In genomic region chr13:25466880-25467279, GRCh38 we compare ENCODE assay signal across 20 cellular contexts.
"Had no signal": no experiment of that assay in that cellular context is flagged by ENCODE, and none has a peak within 500 bp of the region (broad histone marks: within the 10 kb centered on the region; RNA-seq: fewer than 3 reads in every experiment).

No MANE protein-coding gene starts in this region.

- H3K36me3 ChIP-seq: thyroid gland, vagina had no signal

- H3K9me3 ChIP-seq: psoas muscle, thyroid gland, vagina had no signal

- ATAC-seq: activated CD8-positive, alpha-beta memory T cell treated with anti-CD3 and anti-CD28 coated beads, Interleukin-2, amount 10 ng/mL, durations not matched to agents 7 days and 5 days; activated naive CD8-positive, alpha-beta T cell treated with anti-CD3 and anti-CD28 coated beads, Interleukin-2, amount 50 U/mL, for 24 hours; natural killer cell treated with Interleukin-12 subunit alpha and Interleukin-12 subunit beta and Interleukin-15 and Interleukin-18, amount 100 ng/mL, for 72 hours; psoas muscle had no signal

- H3K27me3 ChIP-seq: thyroid gland, vagina had no signal

- H3K4me1 ChIP-seq: psoas muscle, thyroid gland, vagina had no signal

- H3K4me3 Mint-ChIP-seq: activated CD4-positive, alpha-beta memory T cell treated with anti-CD3 and anti-CD28 coated beads for 36 hours; activated CD8-positive, alpha-beta memory T cell treated with anti-CD3 and anti-CD28 coated beads, Interleukin-2, amount 10 ng/mL, durations not matched to agents 7 days and 5 days; activated naive CD8-positive, alpha-beta T cell treated with anti-CD3 and anti-CD28 coated beads, Interleukin-2, amount 50 U/mL, for 24 hours; dendritic cell treated with granulocyte-macrophage colony-stimulating factor and Interleukin-4, amounts not matched to agents 40 ng/mL and 50 ng/mL, for 4 days; natural killer cell treated with Interleukin-12 subunit alpha and Interleukin-12 subunit beta and Interleukin-15 and Interleukin-18, amount 100 ng/mL, for 72 hours; stimulated activated naive B cell treated with anti-CD40 and anti-IgM and Interleukin-4, amounts not matched to agents 10 μg/mL and 1 μg/mL and 100 μg/mL, for 72 hours had no signal

- H3K4me3 ChIP-seq: psoas muscle, thyroid gland, vagina had no signal

- H3K27ac ChIP-seq: psoas muscle, thyroid gland, vagina had no signal

- H3K27ac Mint-ChIP-seq: activated CD4-positive, alpha-beta memory T cell treated with anti-CD3 and anti-CD28 coated beads for 36 hours; activated CD8-positive, alpha-beta memory T cell treated with anti-CD3 and anti-CD28 coated beads, Interleukin-2, amount 10 ng/mL, durations not matched to agents 7 days and 5 days; activated naive CD4-positive, alpha-beta T cell treated with anti-CD3 and anti-CD28 coated beads for 36 hours; activated naive CD8-positive, alpha-beta T cell treated with anti-CD3 and anti-CD28 coated beads, Interleukin-2, amount 50 U/mL, for 24 hours; activated T-helper 2 cell treated with anti-CD3 and anti-CD28 coated beads, Interferon-gamma antibody, Interleukin-2, Interleukin-4, amounts not matched to agents 10 μg/mL and 5 μg/mL and 100 μg/mL, durations not matched to agents 14 hours and 24 hours and 36 hours; dendritic cell treated with granulocyte-macrophage colony-stimulating factor and Interleukin-4, amounts not matched to agents 40 ng/mL and 50 ng/mL, for 4 days; natural killer cell treated with Interleukin-12 subunit alpha and Interleukin-12 subunit beta and Interleukin-15 and Interleukin-18, amount 100 ng/mL, for 72 hours; stimulated activated naive B cell treated with anti-CD40 and anti-IgM and Interleukin-4, amounts not matched to agents 10 μg/mL and 1 μg/mL and 100 μg/mL, for 72 hours had no signal

- DNase-seq: activated CD4-positive, alpha-beta memory T cell treated with anti-CD3 and anti-CD28 coated beads for 36 hours; activated CD8-positive, alpha-beta memory T cell treated with anti-CD3 and anti-CD28 coated beads, Interleukin-2, amount 10 ng/mL, durations not matched to agents 7 days and 5 days; activated naive CD4-positive, alpha-beta T cell treated with anti-CD3 and anti-CD28 coated beads for 36 hours; activated naive CD8-positive, alpha-beta T cell treated with anti-CD3 and anti-CD28 coated beads, Interleukin-2, amount 50 U/mL, for 24 hours; activated T-cell treated with anti-CD3 and anti-CD28 coated beads, Interleukin-2, amount 50 U/mL, for 1 hour; aorta; effector memory CD4-positive, alpha-beta T cell; foreskin melanocyte; head of caudate nucleus; kidney glomerular epithelial cell; mesendoderm; psoas muscle; stimulated activated CD4-positive, alpha-beta T cell treated with anti-CD3 and anti-CD28 coated beads, Interleukin-2, amount 100 ng/mL, for 48 hours; stimulated activated naive B cell treated with anti-CD40 and anti-IgM and Interleukin-4, amounts not matched to agents 10 μg/mL and 1 μg/mL and 100 μg/mL, for 72 hours; T1000; thyroid gland had no signal

- H3K36me3 Mint-ChIP-seq: activated CD4-positive, alpha-beta memory T cell treated with anti-CD3 and anti-CD28 coated beads for 36 hours; stimulated activated naive B cell treated with anti-CD40 and anti-IgM and Interleukin-4, amounts not matched to agents 10 μg/mL and 1 μg/mL and 100 μg/mL, for 72 hours had no signal

- H3K9me3 Mint-ChIP-seq: activated CD4-positive, alpha-beta memory T cell treated with anti-CD3 and anti-CD28 coated beads for 36 hours; activated naive CD4-positive, alpha-beta T cell treated with anti-CD3 and anti-CD28 coated beads for 36 hours; activated naive CD8-positive, alpha-beta T cell treated with anti-CD3 and anti-CD28 coated beads, Interleukin-2, amount 50 U/mL, for 24 hours; activated T-helper 2 cell treated with anti-CD3 and anti-CD28 coated beads, Interferon-gamma antibody, Interleukin-2, Interleukin-4, amounts not matched to agents 10 μg/mL and 5 μg/mL and 100 μg/mL, durations not matched to agents 14 hours and 24 hours and 36 hours; dendritic cell treated with granulocyte-macrophage colony-stimulating factor and Interleukin-4, amounts not matched to agents 40 ng/mL and 50 ng/mL, for 4 days; stimulated activated naive B cell treated with anti-CD40 and anti-IgM and Interleukin-4, amounts not matched to agents 10 μg/mL and 1 μg/mL and 100 μg/mL, for 72 hours had no signal
